ENCODE assay signal across 9 cellular contexts in genomic region chr4:86934147-86934771, GRCh38. TPM values are rescaled to one million over a fixed set of nuclear protein-coding genes. Genes with fewer than 3 reads are reported as not detected.
DNase-seq lines count a peak whose midpoint lies in the region; FAIRE-seq and TF ChIP-seq lines count a peak whose summit lies in the region.
"Had no signal": no experiment of that assay in that cellular context is flagged by ENCODE, and none has a peak within 500 bp of the region (broad histone marks: within the 10 kb centered on the region; RNA-seq: fewer than 3 reads in every experiment).

No MANE protein-coding gene starts in this region.

- H3K4me3 ChIP-seq in Caco-2 (ENCODE audit: low read depth, low read length) (peak overlapping the region; percentile 40), bronchial epithelial cell (ENCODE audit: low read depth, low read length) (peak overlapping the region; percentile 96), mesenchymal stem cell (ENCODE audit: insufficient read depth in 1 of 2, low read depth in 1 of 2, low read length in 2 of 2) (peak overlapping the region; percentile 94 to 98), vagina (peak overlapping the region; percentile 69 to 99)

- no peak overlapping the region for H2AK5ac ChIP-seq in mesenchymal stem cell (ENCODE audit: low read length, severe bottlenecking)

- peak in 1 of 2 donors; percentile 3 for TF ChIP-seq POLR2A in vagina (IDR thresholded peaks at IDR 0.05)

- H3K36me3 Mint-ChIP-seq in Caco-2 (ENCODE audit: insufficient read depth, unreplicated experiment), result peaks cover 9% of the 10 kb centered on the region

- H3K27ac Mint-ChIP-seq in Caco-2 (ENCODE audit: unreplicated experiment), result peak overlapping the region; percentile 69

- CTCF ChIA-PET in Caco-2 (lab: Charles Lee), result interaction anchor here (0.5 to 2.9 kb wide), 12 partner anchors 8 to 379 kb away, joined by 3 to 30 read pairs (median 4); no protein-coding TSS in a partner anchor

- H2BK120ac ChIP-seq in mesenchymal stem cell (ENCODE audit: low read depth, low read length), result no peak overlapping the region

- H3K18ac ChIP-seq in mesenchymal stem cell (ENCODE audit: low read depth in 1 of 2, low read length in 2 of 2), result peak overlapping the region in 1 of 2 experiments; percentile 70

- H3K9me3 ChIP-seq in Caco-2 (no peaks in the 10 kb centered on the region), mesenchymal stem cell (ENCODE audit: control insufficient read depth, low read length) (no peaks in the 10 kb centered on the region), vagina (no peaks in the 10 kb centered on the region)

- no peaks in the 10 kb centered on the region for H3K9me3 Mint-ChIP-seq in Caco-2 (ENCODE audit: unreplicated experiment)

- FAIRE-seq in bronchial epithelial cell (lab: Jason Lieb, UNC), result no peak

- no peaks in the 10 kb centered on the region for H3K79me1 ChIP-seq in mesenchymal stem cell (replicated peaks; ENCODE audit: low read length, poor library complexity, severe bottlenecking)

- TF ChIP-seq CTCF in Caco-2 (IDR thresholded peaks at IDR 0.05; ENCODE audit: insufficient read depth in 1 of 2, low read depth in 1 of 2, low read length in 1 of 2, severe bottlenecking in 1 of 2, unreplicated experiment in 1 of 2) (no peak), bronchial epithelial cell (IDR thresholded peaks at IDR 0.05; ENCODE audit: insufficient read depth, low read length, severe bottlenecking) (no peak), vagina (IDR thresholded peaks at IDR 0.05) (no peak)

- no peak overlapping the region for H4K8ac ChIP-seq in mesenchymal stem cell (ENCODE audit: low read length)

- H2BK5ac ChIP-seq in mesenchymal stem cell (ENCODE audit: low read depth, low read length, poor library complexity, severe bottlenecking), result peak overlapping the region; percentile 91

- POLR2A ChIA-PET in Caco-2 (lab: Charles Lee), result interaction anchor here (0.6 to 2.7 kb wide), 9 partner anchors 8 to 456 kb away, joined by 3 to 38 read pairs (median 4); partner anchors contain the start of gene HSD17B11

- DNase-seq in Caco-2 (peak in 1 of 2 experiments; percentile 6), NCI-H2227 treated with DMSO at 0.1 percent for 48 hours (lab: John Stamatoyannopoulos, UW) (peak; percentile 8), bronchial epithelial cell (ENCODE audit: low read depth) (peak; percentile 23), mesenchymal stem cell (no peak), vagina (ENCODE audit: extremely low spot score in 2 of 2) (peak in 1 of 2 donors; percentile 86), DMS79 (lab: John Stamatoyannopoulos, UW) (no peak), ureter (ENCODE audit: low spot score) (no peak)
- no peak for DNase-seq in stimulated activated naive CD4-positive, alpha-beta T cell treated with Interleukin-2 at 50 U/mL for 16 hours (lab: John Stamatoyannopoulos, UW)

- peak overlapping the region in 1 of 2 experiments; percentile 61 for H3K4ac ChIP-seq in mesenchymal stem cell (ENCODE audit: low read depth in 1 of 2, low read length in 2 of 2)

- H3K4me3 Mint-ChIP-seq in Caco-2 (ENCODE audit: unreplicated experiment), result peak overlapping the region; percentile 91

- H2AFZ ChIP-seq in mesenchymal stem cell (ENCODE audit: low read depth, low read length), result peak overlapping the region; percentile 42

- H3K36me3 ChIP-seq in Caco-2 (ENCODE audit: control insufficient read depth, insufficient read depth, low read length) (no peaks in the 10 kb centered on the region), bronchial epithelial cell (ENCODE audit: control insufficient read depth, insufficient read depth, low read length) (peaks cover 1% of the 10 kb centered on the region), mesenchymal stem cell (ENCODE audit: control insufficient read depth in 1 of 2, insufficient read depth in 2 of 2, low read depth in 1 of 2, low read length in 2 of 2) (peaks cover 0 to 22% of the 10 kb centered on the region in 2 experiments), vagina (peaks cover 0 to 5% of the 10 kb centered on the region in 2 donors)

- H3K27me3 ChIP-seq in Caco-2 (replicated peaks; ENCODE audit: control insufficient read depth, insufficient read depth, low read length) (no peaks in the 10 kb centered on the region), bronchial epithelial cell (ENCODE audit: control insufficient read depth, insufficient read depth, low read length) (no peaks in the 10 kb centered on the region), mesenchymal stem cell (ENCODE audit: control insufficient read depth in 1 of 2, insufficient read depth in 1 of 2, low read length in 2 of 2) (no peaks in the 10 kb centered on the region), vagina (no peaks in the 10 kb centered on the region)

- no peaks in the 10 kb centered on the region for H3K27me3 Mint-ChIP-seq in Caco-2 (ENCODE audit: insufficient read depth, unreplicated experiment)

- H3K14ac ChIP-seq in mesenchymal stem cell (ENCODE audit: low read length in 2 of 2), result peak overlapping the region in 1 of 2 experiments; percentile 18

- H3K4me2 ChIP-seq in mesenchymal stem cell (ENCODE audit: low read length, poor library complexity, severe bottlenecking), result peak overlapping the region; percentile 86

- intact Hi-C loops in Caco-2 (cut with micrococcal nuclease; ENCODE audit: unreplicated experiment), result loop anchor here (1.0 to 2.0 kb wide), 2 partner anchors 8 to 39 kb away; no protein-coding TSS in a partner anchor
- intact Hi-C loops in vagina (cut with DNase I), result no loop called here

- H3K27ac ChIP-seq in mesenchymal stem cell (ENCODE audit: low read length, poor library complexity, severe bottlenecking), result peak overlapping the region; percentile 82
- H3K27ac ChIP-seq in vagina, result peak overlapping the region; percentile 99

- H3K23ac ChIP-seq in mesenchymal stem cell (ENCODE audit: low read length in 2 of 2), result no peak overlapping the region

- TSS peak; percentile 33 for BruUV-seq in Caco-2 (replicated peaks; lab: Mats Ljungman, UMichigan)

- H3K9ac ChIP-seq in mesenchymal stem cell (ENCODE audit: low read length), result peak overlapping the region; percentile 97

- H3K4me1 ChIP-seq in Caco-2 (peaks cover 15% of the 10 kb centered on the region), mesenchymal stem cell (ENCODE audit: control insufficient read depth, insufficient read depth, low read depth, low read length) (peaks cover 1% of the 10 kb centered on the region), vagina (peaks cover 36% of the 10 kb centered on the region)

- no peak overlapping the region for H2BK15ac ChIP-seq in mesenchymal stem cell (ENCODE audit: low read depth, poor library complexity, severe bottlenecking)

- no peak overlapping the region for H4K91ac ChIP-seq in mesenchymal stem cell (ENCODE audit: low read length)

- H2BK12ac ChIP-seq in mesenchymal stem cell (ENCODE audit: low read length in 2 of 2), result peak overlapping the region in 1 of 2 experiments; percentile 63

- WGBS in mesenchymal stem cell, result 14% methylated on average over 10 of the region's 15 CpGs

- peaks cover 20% of the 10 kb centered on the region for H3K4me1 Mint-ChIP-seq in Caco-2 (ENCODE audit: low read depth, unreplicated experiment)

RNA-seq across cellular contexts. Expression of gene AFF1, which starts 0.6 kb away (rescaled TPM):
- total RNA-seq in Caco-2 (2022) (45.2 and 48.3 TPM in 2 replicates), bronchial epithelial cell (9.2 and 11.9 TPM in 2 replicates), vagina (99.9 TPM), ureter (194 TPM)
- polyA plus RNA-seq in mesenchymal stem cell (2013, experiment 1 of 2), result 20.2 TPM
- polyA plus RNA-seq in mesenchymal stem cell (2013, experiment 2 of 2), result 18.9 TPM

RNA-seq across cellular contexts. Expression of gene C4orf36, which starts 42.0 kb away (rescaled TPM):
- 2.2 and 2.4 TPM in 2 replicates for total RNA-seq in Caco-2 (2022)
- total RNA-seq in bronchial epithelial cell, result 1.8 and 2.4 TPM in 2 replicates
- polyA plus RNA-seq in mesenchymal stem cell (2013, experiment 1 of 2), result 0.50 TPM
- polyA plus RNA-seq in mesenchymal stem cell (2013, experiment 2 of 2), result 0.12 TPM
- total RNA-seq in vagina, result not detected
- total RNA-seq in ureter, result 2.1 TPM
- total RNA-seq: LHCN-M2 had no signal

Comparison
In these comparisons a context has a peak if more than half of its experiments do, and no peak if none do; other contexts are left out.
1. DNase-seq: peak in NCI-H2227 treated with DMSO at 0.1 percent for 48 hours (single experiment) and bronchial epithelial cell (single experiment); none in mesenchymal stem cell (single experiment), DMS79 (single experiment), ureter (single experiment) and stimulated activated naive CD4-positive, alpha-beta T cell treated with Interleukin-2 at 50 U/mL for 16 hours (single experiment).
2. H3K4me3 ChIP-seq: peak in every context shown above with its lines; median percentile 96 in bronchial epithelial cell; 96 in mesenchymal stem cell; 84 in vagina; 40 in Caco-2.